12 cellular contexts compared by ENCODE assay signal in genomic region chr10:48456361-48456804, GRCh38.
A peak's percentile ranks its signal among the peaks of the same experiment; 100 is the strongest.
DNase-seq lines count a peak whose midpoint lies in the region; ATAC-seq lines count a peak whose summit lies in the region.
"Had no signal": no experiment of that assay in that cellular context is flagged by ENCODE, and none has a peak within 500 bp of the region (broad histone marks: within the 10 kb centered on the region; RNA-seq: fewer than 3 reads in every experiment).

No MANE protein-coding gene starts in this region.

- no peak overlapping the region for H2BK120ac ChIP-seq in mesendoderm (ENCODE audit: low read depth, low read length)

- H3K4me2 ChIP-seq in BLaER1 (peak overlapping the region; percentile 84), mesendoderm (ENCODE audit: low read length) (no peak overlapping the region)

- H3K36me3 ChIP-seq in BLaER1, result no peaks in the 10 kb centered on the region
- H3K36me3 ChIP-seq in KOPT-K1 (ENCODE audit: insufficient read depth, low read length), result no peaks in the 10 kb centered on the region
- H3K36me3 ChIP-seq in mesendoderm (ENCODE audit: control insufficient read depth, insufficient read depth, low read length), result no peaks in the 10 kb centered on the region

- no peaks in the 10 kb centered on the region for H3K9me3 Mint-ChIP-seq in dendritic cell treated with granulocyte-macrophage colony-stimulating factor and Interleukin-4, amounts not matched to agents 40 ng/mL and 50 ng/mL, for 4 days

- H4K20me1 ChIP-seq in BLaER1, result no peaks in the 10 kb centered on the region

- H3K18ac ChIP-seq in mesendoderm (ENCODE audit: low read length), result no peak overlapping the region

- no CpG with 5 or more reads among the region's 9 CpGs for WGBS in mesendoderm (ENCODE audit: extremely low coverage, insufficient coverage, low lambda C conversion rate)

- H2BK15ac ChIP-seq in mesendoderm (replicated peaks; ENCODE audit: low read depth), result no peak overlapping the region

- peak overlapping the region; percentile 52 for H3K56ac ChIP-seq in mesendoderm (ENCODE audit: low read length)

- DNase-seq in mesendoderm (no peak), NCI-H1092 (lab: John Stamatoyannopoulos, UW) (no peak), NCI-H187 treated with DMSO at 0.1 percent for 48 hours (lab: John Stamatoyannopoulos, UW) (no peak)
- DNase-seq in central memory CD4-positive, alpha-beta T cell, result no peak
- DNase-seq: EL, testis had no signal

- no peak overlapping the region for H3K4me3 ChIP-seq in BLaER1
- H3K4me3 ChIP-seq in mesendoderm (ENCODE audit: low read length), result no peak overlapping the region
- H3K4me3 ChIP-seq: skin epidermis, testis had no signal

- H3K23ac ChIP-seq in mesendoderm (ENCODE audit: low read length), result no peak overlapping the region

- no peak for ATAC-seq in HG02970 (IDR thresholded peaks at IDR 0.05; ENCODE audit: low FRiP score, unreplicated experiment)

- no peak overlapping the region for H3K4me3 Mint-ChIP-seq in dendritic cell treated with granulocyte-macrophage colony-stimulating factor and Interleukin-4, amounts not matched to agents 40 ng/mL and 50 ng/mL, for 4 days

- no peaks in the 10 kb centered on the region for H3K9me3 ChIP-seq in BLaER1
- no peaks in the 10 kb centered on the region for H3K9me3 ChIP-seq in KOPT-K1 (ENCODE audit: insufficient read depth, low read length, poor library complexity, severe bottlenecking)
- H3K9me3 ChIP-seq: testis had no signal

- H3K27ac ChIP-seq in BLaER1, result peak overlapping the region; percentile 64
- H3K27ac ChIP-seq in KOPT-K1 (ENCODE audit: low read depth, low read length, poor library complexity, severe bottlenecking), result peak overlapping the region; percentile 22
- no peak overlapping the region for H3K27ac ChIP-seq in mesendoderm (ENCODE audit: low read depth, low read length)
- H3K27ac ChIP-seq: RWPE1, skin epidermis, testis had no signal

- H3K36me3 Mint-ChIP-seq in dendritic cell treated with granulocyte-macrophage colony-stimulating factor and Interleukin-4, amounts not matched to agents 40 ng/mL and 50 ng/mL, for 4 days (ENCODE audit: low read depth), result peaks cover 62% of the 10 kb centered on the region

- H3K9ac ChIP-seq in BLaER1 (no peak overlapping the region), mesendoderm (ENCODE audit: low read length) (no peak overlapping the region)

- no peak overlapping the region for H4K8ac ChIP-seq in mesendoderm (ENCODE audit: low read depth, low read length)

- H3K79me1 ChIP-seq in mesendoderm (ENCODE audit: low read length), result no peaks in the 10 kb centered on the region

- H2BK5ac ChIP-seq in mesendoderm (ENCODE audit: low read length), result no peak overlapping the region

- no peaks in the 10 kb centered on the region for H3K27me3 ChIP-seq in BLaER1
- H3K27me3 ChIP-seq in mesendoderm (ENCODE audit: insufficient read depth, low read length, poor library complexity), result no peaks in the 10 kb centered on the region
- H3K27me3 ChIP-seq: testis had no signal

- H4K5ac ChIP-seq in mesendoderm (ENCODE audit: low read length), result no peak overlapping the region

- H2AK5ac ChIP-seq in mesendoderm (ENCODE audit: low read length), result no peak overlapping the region

- peaks cover 59% of the 10 kb centered on the region for H3K4me1 ChIP-seq in BLaER1
- no peaks in the 10 kb centered on the region for H3K4me1 ChIP-seq in mesendoderm (ENCODE audit: control insufficient read depth, low read depth, low read length)

- no peak overlapping the region for H3K4ac ChIP-seq in mesendoderm (ENCODE audit: low read depth, low read length)

- intact Hi-C loops in dendritic cell treated with granulocyte-macrophage colony-stimulating factor and Interleukin-4, amounts not matched to agents 40 ng/mL and 50 ng/mL, for 4 days (cut with micrococcal nuclease), result no loop called here

- peaks cover 25% of the 10 kb centered on the region for H3K27me3 Mint-ChIP-seq in dendritic cell treated with granulocyte-macrophage colony-stimulating factor and Interleukin-4, amounts not matched to agents 40 ng/mL and 50 ng/mL, for 4 days

- no peaks in the 10 kb centered on the region for H3K79me2 ChIP-seq in mesendoderm (ENCODE audit: control insufficient read depth, insufficient read depth, low read length)

- peak overlapping the region; percentile 61 for H3K27ac Mint-ChIP-seq in dendritic cell treated with granulocyte-macrophage colony-stimulating factor and Interleukin-4, amounts not matched to agents 40 ng/mL and 50 ng/mL, for 4 days

- peaks cover 50% of the 10 kb centered on the region for H3K4me1 Mint-ChIP-seq in dendritic cell treated with granulocyte-macrophage colony-stimulating factor and Interleukin-4, amounts not matched to agents 40 ng/mL and 50 ng/mL, for 4 days (ENCODE audit: low read depth)
